In genomic region chr19:17079710-17080440, GRCh38 we compare ENCODE assay signal across 8 cellular contexts. TPM values are rescaled to one million over a fixed set of nuclear protein-coding genes. Genes with fewer than 3 reads are reported as not detected.
DNase-seq lines count a peak whose midpoint lies in the region; ATAC-seq and TF ChIP-seq lines count a peak whose summit lies in the region.

No MANE protein-coding gene starts in this region.

- DNase-seq in ELF-1 (ENCODE audit: low read depth, low spot score) = peak; percentile 69
- peak; percentile 37 to 52 (median 41) for DNase-seq in T-helper 17 cell
- peak; percentile 84 to 90 (median 85) for DNase-seq in right cardiac atrium
- DNase-seq in gastrocnemius medialis = peak; percentile 40 to 67
- DNase-seq in SHP77 (lab: John Stamatoyannopoulos, UW) = no peak

- peaks cover 48% of the 10 kb centered on the region for H3K4me1 Mint-ChIP-seq in T-helper 17 cell

- peak overlapping the region; percentile 82 for H3K4me3 Mint-ChIP-seq in T-helper 17 cell

- peak; percentile 41 for ATAC-seq in HG02870 (IDR thresholded peaks at IDR 0.05; ENCODE audit: unreplicated experiment)
- peak; percentile 56 for ATAC-seq in T-helper 17 cell
- peak; percentile 57 to 75 for ATAC-seq in right cardiac atrium
- ATAC-seq in gastrocnemius medialis = peak; percentile 9 to 23
- no peak for ATAC-seq in HG03460 (IDR thresholded peaks at IDR 0.05; ENCODE audit: unreplicated experiment)

- peak overlapping the region; percentile 81 for H3K27ac Mint-ChIP-seq in T-helper 17 cell

- H3K36me3 ChIP-seq in gastrocnemius medialis = no peaks in the 10 kb centered on the region

- in situ Hi-C loops in gastrocnemius medialis (cut with MboI; ENCODE audit: low sequenced_read_pairs in 4 of 4) = no loop called here

- H3K27ac ChIP-seq in angular gyrus (ENCODE audit: low read depth, low read length) (peak overlapping the region; percentile 96), right cardiac atrium (ENCODE audit: low read length) (peak overlapping the region; percentile 81), gastrocnemius medialis (peak overlapping the region; percentile 61 to 64 (median 64))

- H3K36me3 Mint-ChIP-seq in T-helper 17 cell (ENCODE audit: low read depth) = no peaks in the 10 kb centered on the region

- H3K27me3 ChIP-seq in right cardiac atrium (ENCODE audit: control insufficient read depth, insufficient read depth) = no peaks in the 10 kb centered on the region
- no peaks in the 10 kb centered on the region for H3K27me3 ChIP-seq in gastrocnemius medialis

- H3K27me3 Mint-ChIP-seq in T-helper 17 cell = no peaks in the 10 kb centered on the region

- H3K4me1 ChIP-seq in right cardiac atrium (ENCODE audit: control insufficient read depth, insufficient read depth, low read length) (peaks cover 13% of the 10 kb centered on the region), gastrocnemius medialis (peaks cover 13 to 30% of the 10 kb centered on the region in 2 donors)

- peak in 2 of 5 experiments; percentile 24 to 40 for TF ChIP-seq CTCF in gastrocnemius medialis (IDR thresholded peaks at IDR 0.05 in 4 of 5, conservative IDR thresholded peaks at IDR 0.05 in 1 of 5)

- WGBS in right cardiac atrium = 27% methylated on average over 28 of the region's 28 CpGs

- H3K9me3 ChIP-seq in T-helper 17 cell (ENCODE audit: control insufficient read depth, low read length, poor library complexity, severe bottlenecking) (no peaks in the 10 kb centered on the region), right cardiac atrium (ENCODE audit: control insufficient read depth, low read length) (no peaks in the 10 kb centered on the region), gastrocnemius medialis (no peaks in the 10 kb centered on the region)

- TF ChIP-seq POLR2A in gastrocnemius medialis (IDR thresholded peaks at IDR 0.05) = peak in 1 of 2 donors; percentile 19

- H3K4me3 ChIP-seq in right cardiac atrium (ENCODE audit: low read length) = no peak overlapping the region
- H3K4me3 ChIP-seq in gastrocnemius medialis = peak overlapping the region; percentile 19 to 42 (median 24)

- intact Hi-C loops in right cardiac atrium (cut with DNase I) (loop anchor here (5.0 to 10.0 kb wide), 4 partner anchors 52 to 65 kb away; no protein-coding TSS in a partner anchor), gastrocnemius medialis (cut with DNase I; ENCODE audit: low total_unique reads) (no loop called here)

RNA-seq across cellular contexts. Expression of gene MYO9B, which starts 4.3 kb away (rescaled TPM):
- total RNA-seq in T-helper 17 cell = 100 to 1,000 TPM; 202 to 220 TPM
- total RNA-seq in right cardiac atrium = 10 to 100 TPM; 31.5 to 42.1 (median 36.6) TPM
- polyA plus RNA-seq in right cardiac atrium = 30.0 TPM
- total RNA-seq in gastrocnemius medialis = 10 to 100 TPM; 20.0 to 22.1 (median 20.7) TPM

RNA-seq across cellular contexts. Expression of gene HAUS8, which starts 4.6 kb away (rescaled TPM):
- total RNA-seq in T-helper 17 cell (10 to 100 TPM; 18.4 to 26.2 TPM), right cardiac atrium (1 to 10 TPM; 3.3 to 6.1 (median 5.6) TPM), gastrocnemius medialis (1 to 10 TPM in 3 of 4 donors, under 1 TPM in 1; 0.97 to 4.5 (median 3.3) TPM)
- polyA plus RNA-seq in right cardiac atrium = 4.7 TPM

RNA-seq across cellular contexts. Expression of gene CPAMD8, which starts 53.3 kb away (rescaled TPM):
- total RNA-seq in T-helper 17 cell = 1 to 10 TPM; 1.1 to 3.3 TPM
- total RNA-seq in right cardiac atrium = 10 to 100 TPM in 1 of 4 donors, 1 to 10 TPM in 3; 2.4 to 11.8 (median 8.0) TPM
- 19.7 TPM for polyA plus RNA-seq in right cardiac atrium
- 10 to 100 TPM in 1 of 4 donors, 1 to 10 TPM in 3; 6.0 to 15.6 (median 7.6) TPM for total RNA-seq in gastrocnemius medialis

Comparison
In these comparisons a context has a peak if more than half of its experiments do, and no peak if none do; other contexts are left out.
1. DNase-seq: peak in ELF-1 (single experiment), T-helper 17 cell (3 of 3), right cardiac atrium (3 of 3) and gastrocnemius medialis (2 of 2); none in SHP77 (0 of 2).
2. RNA of gene MYO9B, which starts 4.3 kb away (total RNA-seq): 202 to 220 TPM in T-helper 17 cell; 31.5 to 42.1 TPM in right cardiac atrium and 20.0 to 22.1 TPM in gastrocnemius medialis; every median in the first group is over 4 times any median in the second.
3. Peak in every context shown above with its lines, with median percentiles within 50 percentile points of each other: H3K27ac ChIP-seq.